ENCODE assay signal across 17 cellular contexts in genomic region chr4:140666889-140667614, GRCh38.
A peak's percentile ranks its signal among the peaks of the same experiment; 100 is the strongest.
DNase-seq lines count a peak whose midpoint lies in the region; ATAC-seq and TF ChIP-seq lines count a peak whose summit lies in the region.
"Had no signal": no experiment of that assay in that cellular context is flagged by ENCODE, and none has a peak within 500 bp of the region (broad histone marks: within the 10 kb centered on the region; RNA-seq: fewer than 3 reads in every experiment).

No MANE protein-coding gene starts in this region.

- intact Hi-C loops in Calu3 (cut with micrococcal nuclease; ENCODE audit: unreplicated experiment), result no loop called here

- TF ChIP-seq CTCF in GM12865 (IDR thresholded peaks at IDR 0.05; ENCODE audit: insufficient read depth, low read depth, low read length, missing control alignments) (no peak), Calu3 (IDR thresholded peaks at IDR 0.05; ENCODE audit: unreplicated experiment) (no peak)

- H3K4me3 Mint-ChIP-seq in Calu3 (ENCODE audit: low read depth, unreplicated experiment), result no peak overlapping the region
- H3K4me3 Mint-ChIP-seq in activated naive CD4-positive, alpha-beta T cell treated with anti-CD3 and anti-CD28 coated beads, Interleukin-2, amount 10 ng/mL, durations not matched to agents 7 days and 5 days, result no peak overlapping the region
- H3K4me3 Mint-ChIP-seq: activated CD4-positive, alpha-beta memory T cell treated with anti-CD3 and anti-CD28 coated beads for 36 hours; CD8-positive, alpha-beta T cell had no signal

- no TSS peak for BruUV-seq in Calu3 (replicated peaks; lab: Mats Ljungman, UMichigan)

- no peaks in the 10 kb centered on the region for H3K27me3 Mint-ChIP-seq in Calu3 (ENCODE audit: unreplicated experiment)
- H3K27me3 Mint-ChIP-seq in activated naive CD4-positive, alpha-beta T cell treated with anti-CD3 and anti-CD28 coated beads, Interleukin-2, amount 10 ng/mL, durations not matched to agents 7 days and 5 days, result peaks cover 7% of the 10 kb centered on the region
- H3K27me3 Mint-ChIP-seq: activated CD4-positive, alpha-beta memory T cell treated with anti-CD3 and anti-CD28 coated beads for 36 hours had no signal

- peak; percentile 79 for ATAC-seq in GM19438 (IDR thresholded peaks at IDR 0.05; ENCODE audit: low read depth, unreplicated experiment)
- peak; percentile 75 for ATAC-seq in HG03354 (IDR thresholded peaks at IDR 0.05; ENCODE audit: poor library complexity, severe bottlenecking, unreplicated experiment)
- ATAC-seq: CD8-positive, alpha-beta T cell; mucosa of descending colon; Panc1 had no signal

- CTCF ChIA-PET in Calu3 (lab: Charles Lee), result no interaction called here
- CTCF ChIA-PET in activated naive CD4-positive, alpha-beta T cell treated with anti-CD3 and anti-CD28 coated beads, Interleukin-2, amount 10 ng/mL, durations not matched to agents 7 days and 5 days (lab: Charles Lee), result no interaction called here

- H3K27ac Mint-ChIP-seq in Calu3 (ENCODE audit: unreplicated experiment), result no peak overlapping the region
- H3K27ac Mint-ChIP-seq in activated naive CD4-positive, alpha-beta T cell treated with anti-CD3 and anti-CD28 coated beads, Interleukin-2, amount 10 ng/mL, durations not matched to agents 7 days and 5 days, result no peak overlapping the region
- H3K27ac Mint-ChIP-seq: activated CD4-positive, alpha-beta memory T cell treated with anti-CD3 and anti-CD28 coated beads for 36 hours; CD8-positive, alpha-beta T cell had no signal

- H3K4me3 ChIP-seq in GM12865 (ENCODE audit: low read depth, low read length), result 0 out of 2 replicates have a peak overlapping the region, but pooled peaks have one; percentile 7
- H3K4me3 ChIP-seq: cardiac muscle cell, mucosa of descending colon had no signal

- no peaks in the 10 kb centered on the region for H3K4me1 Mint-ChIP-seq in Calu3 (ENCODE audit: low read depth, unreplicated experiment)
- H3K4me1 Mint-ChIP-seq in activated naive CD4-positive, alpha-beta T cell treated with anti-CD3 and anti-CD28 coated beads, Interleukin-2, amount 10 ng/mL, durations not matched to agents 7 days and 5 days, result peaks cover 7% of the 10 kb centered on the region

- DNase-seq in GM12865 (ENCODE audit: low read depth) (peak; percentile 23), fibroblast of peridontal ligament (ENCODE audit: extremely low read depth) (peak; percentile 37), Calu3 (no peak), GM03348 (ENCODE audit: low spot score) (no peak)
- DNase-seq in activated naive CD4-positive, alpha-beta T cell treated with anti-CD3 and anti-CD28 coated beads, Interleukin-2, amount 50 U/mL, for 16 hours, result no peak
- DNase-seq in activated naive CD4-positive, alpha-beta T cell treated with anti-CD3 and anti-CD28 coated beads, Interleukin-2, amount 10 ng/mL, durations not matched to agents 7 days and 5 days, result no peak
- DNase-seq: activated CD4-positive, alpha-beta memory T cell treated with anti-CD3 and anti-CD28 coated beads for 36 hours; CD8-positive, alpha-beta T cell; mucosa of descending colon; NCI-H1930; posterior cingulate gyrus; stimulated activated CD4-positive, alpha-beta T cell treated with anti-CD3 and anti-CD28 coated beads, Interleukin-2, amount 100 ng/mL, for 24 hours; stimulated activated naive CD4-positive, alpha-beta T cell had no signal

- H3K9me3 Mint-ChIP-seq in Calu3 (ENCODE audit: low read depth, unreplicated experiment), result no peaks in the 10 kb centered on the region
- H3K9me3 Mint-ChIP-seq in activated naive CD4-positive, alpha-beta T cell treated with anti-CD3 and anti-CD28 coated beads, Interleukin-2, amount 10 ng/mL, durations not matched to agents 7 days and 5 days, result no peaks in the 10 kb centered on the region
- H3K9me3 Mint-ChIP-seq: activated CD4-positive, alpha-beta memory T cell treated with anti-CD3 and anti-CD28 coated beads for 36 hours; CD8-positive, alpha-beta T cell had no signal

- H3K36me3 Mint-ChIP-seq in Calu3 (ENCODE audit: insufficient read depth, unreplicated experiment), result no peaks in the 10 kb centered on the region
- no peaks in the 10 kb centered on the region for H3K36me3 Mint-ChIP-seq in activated naive CD4-positive, alpha-beta T cell treated with anti-CD3 and anti-CD28 coated beads, Interleukin-2, amount 10 ng/mL, durations not matched to agents 7 days and 5 days
- H3K36me3 Mint-ChIP-seq: activated CD4-positive, alpha-beta memory T cell treated with anti-CD3 and anti-CD28 coated beads for 36 hours; CD8-positive, alpha-beta T cell had no signal

Comparison
In these comparisons a context has a peak if more than half of its experiments do, and no peak if none do; other contexts are left out.
1. DNase-seq: peak in GM12865 (single experiment) and fibroblast of peridontal ligament (single experiment); none in Calu3 (single experiment), GM03348 (single experiment), activated naive CD4-positive, alpha-beta T cell treated with anti-CD3 and anti-CD28 coated beads, Interleukin-2, amount 50 U/mL, for 16 hours (single experiment) and activated naive CD4-positive, alpha-beta T cell treated with anti-CD3 and anti-CD28 coated beads, Interleukin-2, amount 10 ng/mL, durations not matched to agents 7 days and 5 days (single experiment).